ENCODE assay signal across 1 cellular context in the genomic region with DNA sequence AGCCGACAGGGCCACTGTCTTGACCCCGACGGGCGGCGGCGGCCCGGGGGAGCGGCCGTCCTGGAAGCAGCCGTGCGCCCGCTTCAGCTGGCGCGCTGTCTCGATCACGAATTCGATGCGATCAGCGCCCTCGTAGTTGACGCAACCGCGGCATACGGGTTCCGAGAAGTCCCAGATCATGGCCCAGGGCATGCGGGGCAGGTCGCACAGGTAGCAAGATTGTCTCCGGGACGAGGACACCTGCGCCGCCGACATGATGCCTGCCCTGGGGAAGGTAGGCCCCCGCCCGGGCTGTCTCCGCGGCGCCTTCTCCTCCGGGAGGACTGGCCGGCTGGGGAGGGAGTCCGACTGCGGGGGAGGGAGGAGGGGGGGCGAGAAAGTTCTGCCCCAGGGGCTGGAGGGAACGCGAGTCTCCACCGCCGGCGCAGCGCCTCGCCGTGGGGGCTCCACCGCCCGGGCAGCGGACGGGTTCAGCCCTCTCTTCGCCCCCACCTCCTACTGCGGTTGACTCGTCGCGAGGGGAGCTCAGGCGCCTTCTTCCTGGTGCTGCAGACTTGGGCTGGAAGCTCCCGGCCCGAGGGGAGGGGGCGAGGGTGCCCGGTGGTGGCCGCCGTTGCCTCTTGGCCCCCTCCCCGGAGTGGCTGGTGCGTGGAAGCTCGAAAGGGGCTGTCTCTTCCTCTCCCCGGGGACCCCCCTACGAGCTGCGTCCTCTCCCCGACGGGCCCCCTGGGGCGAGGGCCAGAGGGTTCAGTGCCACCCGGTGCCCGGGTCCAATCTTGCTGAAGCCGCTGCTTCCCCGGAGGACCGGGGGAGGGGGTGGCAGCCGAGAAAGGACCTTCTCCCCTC.
TF ChIP-seq lines count a peak whose summit lies in the region.

No MANE protein-coding gene starts in this region.

TF ChIP-seq in HEK293, 187 proteins besides CTCF, POLR2A, EP300 and RAD21 (continued from another document and continues in another):
- TF ChIP-seq, protein P1, sequence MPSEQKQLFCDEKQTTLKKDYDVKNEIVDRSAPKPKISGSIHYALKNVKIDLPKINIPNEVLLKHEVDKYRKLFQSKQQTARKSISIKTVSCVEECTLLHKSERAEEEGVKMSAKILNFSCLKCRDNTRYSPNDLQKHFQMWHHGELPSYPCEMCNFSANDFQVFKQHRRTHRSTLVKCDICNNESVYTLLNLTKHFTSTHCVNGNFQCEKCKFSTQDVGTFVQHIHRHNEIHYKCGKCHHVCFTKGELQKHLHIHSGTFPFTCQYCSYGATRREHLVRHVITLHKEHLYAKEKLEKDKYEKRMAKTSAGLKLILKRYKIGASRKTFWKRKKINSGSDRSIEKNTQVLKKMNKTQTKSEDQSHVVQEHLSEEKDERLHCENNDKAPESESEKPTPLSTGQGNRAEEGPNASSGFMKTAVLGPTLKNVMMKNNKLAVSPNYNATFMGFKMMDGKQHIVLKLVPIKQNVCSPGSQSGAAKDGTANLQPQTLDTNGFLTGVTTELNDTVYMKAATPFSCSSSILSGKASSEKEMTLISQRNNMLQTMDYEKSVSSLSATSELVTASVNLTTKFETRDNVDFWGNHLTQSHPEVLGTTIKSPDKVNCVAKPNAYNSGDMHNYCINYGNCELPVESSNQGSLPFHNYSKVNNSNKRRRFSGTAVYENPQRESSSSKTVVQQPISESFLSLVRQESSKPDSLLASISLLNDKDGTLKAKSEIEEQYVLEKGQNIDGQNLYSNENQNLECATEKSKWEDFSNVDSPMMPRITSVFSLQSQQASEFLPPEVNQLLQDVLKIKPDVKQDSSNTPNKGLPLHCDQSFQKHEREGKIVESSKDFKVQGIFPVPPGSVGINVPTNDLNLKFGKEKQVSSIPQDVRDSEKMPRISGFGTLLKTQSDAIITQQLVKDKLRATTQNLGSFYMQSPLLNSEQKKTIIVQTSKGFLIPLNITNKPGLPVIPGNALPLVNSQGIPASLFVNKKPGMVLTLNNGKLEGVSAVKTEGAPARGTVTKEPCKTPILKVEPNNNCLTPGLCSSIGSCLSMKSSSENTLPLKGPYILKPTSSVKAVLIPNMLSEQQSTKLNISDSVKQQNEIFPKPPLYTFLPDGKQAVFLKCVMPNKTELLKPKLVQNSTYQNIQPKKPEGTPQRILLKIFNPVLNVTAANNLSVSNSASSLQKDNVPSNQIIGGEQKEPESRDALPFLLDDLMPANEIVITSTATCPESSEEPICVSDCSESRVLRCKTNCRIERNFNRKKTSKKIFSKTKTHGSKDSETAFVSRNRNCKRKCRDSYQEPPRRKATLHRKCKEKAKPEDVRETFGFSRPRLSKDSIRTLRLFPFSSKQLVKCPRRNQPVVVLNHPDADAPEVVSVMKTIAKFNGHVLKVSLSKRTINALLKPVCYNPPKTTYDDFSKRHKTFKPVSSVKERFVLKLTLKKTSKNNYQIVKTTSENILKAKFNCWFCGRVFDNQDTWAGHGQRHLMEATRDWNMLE (tag by site-specific recombination; conservative IDR thresholded peaks at IDR 0.05; ENCODE audit: low read depth) = no peak
- TF ChIP-seq FEZF1 (tag by site-specific recombination; IDR thresholded peaks at IDR 0.05) = no peak
- TF ChIP-seq ZNF214 (tag by site-specific recombination; IDR thresholded peaks at IDR 0.05; ENCODE audit: borderline replicate concordance) = no peak
- no peak for TF ChIP-seq TRIM28 (IDR thresholded peaks at IDR 0.05; ENCODE audit: borderline replicate concordance, low read length)
- no peak for TF ChIP-seq ZNF175 (tag by site-specific recombination; IDR thresholded peaks at IDR 0.05)
- peak; percentile 57; the same call in 1 of the 2 replicates for TF ChIP-seq ZFP37 (tag by site-specific recombination; IDR thresholded peaks at IDR 0.05)
- peak; percentile 94 for TF ChIP-seq GLIS1 (tag by site-specific recombination; IDR thresholded peaks at IDR 0.05)
- TF ChIP-seq ZFP3 (tag by site-specific recombination; IDR thresholded peaks at IDR 0.05; ENCODE audit: low read depth) = no peak
- TF ChIP-seq, protein P2, sequence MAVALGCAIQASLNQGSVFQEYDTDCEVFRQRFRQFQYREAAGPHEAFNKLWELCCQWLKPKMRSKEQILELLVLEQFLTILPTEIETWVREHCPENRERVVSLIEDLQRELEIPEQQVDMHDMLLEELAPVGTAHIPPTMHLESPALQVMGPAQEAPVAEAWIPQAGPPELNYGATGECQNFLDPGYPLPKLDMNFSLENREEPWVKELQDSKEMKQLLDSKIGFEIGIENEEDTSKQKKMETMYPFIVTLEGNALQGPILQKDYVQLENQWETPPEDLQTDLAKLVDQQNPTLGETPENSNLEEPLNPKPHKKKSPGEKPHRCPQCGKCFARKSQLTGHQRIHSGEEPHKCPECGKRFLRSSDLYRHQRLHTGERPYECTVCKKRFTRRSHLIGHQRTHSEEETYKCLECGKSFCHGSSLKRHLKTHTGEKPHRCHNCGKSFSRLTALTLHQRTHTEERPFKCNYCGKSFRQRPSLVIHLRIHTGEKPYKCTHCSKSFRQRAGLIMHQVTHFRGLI (tag by site-specific recombination; IDR thresholded peaks at IDR 0.05) = no peak
- TF ChIP-seq, protein P3, sequence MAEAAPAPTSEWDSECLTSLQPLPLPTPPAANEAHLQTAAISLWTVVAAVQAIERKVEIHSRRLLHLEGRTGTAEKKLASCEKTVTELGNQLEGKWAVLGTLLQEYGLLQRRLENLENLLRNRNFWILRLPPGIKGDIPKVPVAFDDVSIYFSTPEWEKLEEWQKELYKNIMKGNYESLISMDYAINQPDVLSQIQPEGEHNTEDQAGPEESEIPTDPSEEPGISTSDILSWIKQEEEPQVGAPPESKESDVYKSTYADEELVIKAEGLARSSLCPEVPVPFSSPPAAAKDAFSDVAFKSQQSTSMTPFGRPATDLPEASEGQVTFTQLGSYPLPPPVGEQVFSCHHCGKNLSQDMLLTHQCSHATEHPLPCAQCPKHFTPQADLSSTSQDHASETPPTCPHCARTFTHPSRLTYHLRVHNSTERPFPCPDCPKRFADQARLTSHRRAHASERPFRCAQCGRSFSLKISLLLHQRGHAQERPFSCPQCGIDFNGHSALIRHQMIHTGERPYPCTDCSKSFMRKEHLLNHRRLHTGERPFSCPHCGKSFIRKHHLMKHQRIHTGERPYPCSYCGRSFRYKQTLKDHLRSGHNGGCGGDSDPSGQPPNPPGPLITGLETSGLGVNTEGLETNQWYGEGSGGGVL (tag by site-specific recombination; IDR thresholded peaks at IDR 0.05) = peak; percentile 98
- no peak for TF ChIP-seq ZNF426 (tag by site-specific recombination; IDR thresholded peaks at IDR 0.05)
- TF ChIP-seq, protein P4, sequence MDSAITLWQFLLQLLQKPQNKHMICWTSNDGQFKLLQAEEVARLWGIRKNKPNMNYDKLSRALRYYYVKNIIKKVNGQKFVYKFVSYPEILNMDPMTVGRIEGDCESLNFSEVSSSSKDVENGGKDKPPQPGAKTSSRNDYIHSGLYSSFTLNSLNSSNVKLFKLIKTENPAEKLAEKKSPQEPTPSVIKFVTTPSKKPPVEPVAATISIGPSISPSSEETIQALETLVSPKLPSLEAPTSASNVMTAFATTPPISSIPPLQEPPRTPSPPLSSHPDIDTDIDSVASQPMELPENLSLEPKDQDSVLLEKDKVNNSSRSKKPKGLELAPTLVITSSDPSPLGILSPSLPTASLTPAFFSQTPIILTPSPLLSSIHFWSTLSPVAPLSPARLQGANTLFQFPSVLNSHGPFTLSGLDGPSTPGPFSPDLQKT (IDR thresholded peaks at IDR 0.05; ENCODE audit: borderline replicate concordance, low read depth, low read length) = no peak
- TF ChIP-seq, protein P5, sequence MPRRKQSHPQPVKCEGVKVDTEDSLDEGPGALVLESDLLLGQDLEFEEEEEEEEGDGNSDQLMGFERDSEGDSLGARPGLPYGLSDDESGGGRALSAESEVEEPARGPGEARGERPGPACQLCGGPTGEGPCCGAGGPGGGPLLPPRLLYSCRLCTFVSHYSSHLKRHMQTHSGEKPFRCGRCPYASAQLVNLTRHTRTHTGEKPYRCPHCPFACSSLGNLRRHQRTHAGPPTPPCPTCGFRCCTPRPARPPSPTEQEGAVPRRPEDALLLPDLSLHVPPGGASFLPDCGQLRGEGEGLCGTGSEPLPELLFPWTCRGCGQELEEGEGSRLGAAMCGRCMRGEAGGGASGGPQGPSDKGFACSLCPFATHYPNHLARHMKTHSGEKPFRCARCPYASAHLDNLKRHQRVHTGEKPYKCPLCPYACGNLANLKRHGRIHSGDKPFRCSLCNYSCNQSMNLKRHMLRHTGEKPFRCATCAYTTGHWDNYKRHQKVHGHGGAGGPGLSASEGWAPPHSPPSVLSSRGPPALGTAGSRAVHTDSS (tag by site-specific recombination; IDR thresholded peaks at IDR 0.05) = no peak
- no peak for TF ChIP-seq ZNF248 (tag by site-specific recombination; IDR thresholded peaks at IDR 0.05)
- no peak for TF ChIP-seq ZNF626 (tag by site-specific recombination; IDR thresholded peaks at IDR 0.05)
- no peak for TF ChIP-seq ZNF623 (tag by site-specific recombination; IDR thresholded peaks at IDR 0.05)
- no peak for TF ChIP-seq BCL11A (tag by site-specific recombination; IDR thresholded peaks at IDR 0.05; ENCODE audit: low read depth)
- TF ChIP-seq, protein P6, sequence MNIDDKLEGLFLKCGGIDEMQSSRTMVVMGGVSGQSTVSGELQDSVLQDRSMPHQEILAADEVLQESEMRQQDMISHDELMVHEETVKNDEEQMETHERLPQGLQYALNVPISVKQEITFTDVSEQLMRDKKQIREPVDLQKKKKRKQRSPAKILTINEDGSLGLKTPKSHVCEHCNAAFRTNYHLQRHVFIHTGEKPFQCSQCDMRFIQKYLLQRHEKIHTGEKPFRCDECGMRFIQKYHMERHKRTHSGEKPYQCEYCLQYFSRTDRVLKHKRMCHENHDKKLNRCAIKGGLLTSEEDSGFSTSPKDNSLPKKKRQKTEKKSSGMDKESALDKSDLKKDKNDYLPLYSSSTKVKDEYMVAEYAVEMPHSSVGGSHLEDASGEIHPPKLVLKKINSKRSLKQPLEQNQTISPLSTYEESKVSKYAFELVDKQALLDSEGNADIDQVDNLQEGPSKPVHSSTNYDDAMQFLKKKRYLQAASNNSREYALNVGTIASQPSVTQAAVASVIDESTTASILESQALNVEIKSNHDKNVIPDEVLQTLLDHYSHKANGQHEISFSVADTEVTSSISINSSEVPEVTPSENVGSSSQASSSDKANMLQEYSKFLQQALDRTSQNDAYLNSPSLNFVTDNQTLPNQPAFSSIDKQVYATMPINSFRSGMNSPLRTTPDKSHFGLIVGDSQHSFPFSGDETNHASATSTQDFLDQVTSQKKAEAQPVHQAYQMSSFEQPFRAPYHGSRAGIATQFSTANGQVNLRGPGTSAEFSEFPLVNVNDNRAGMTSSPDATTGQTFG (tag by site-specific recombination; IDR thresholded peaks at IDR 0.05; ENCODE audit: borderline replicate concordance) = no peak
- TF ChIP-seq ZNF530 (tag by site-specific recombination; IDR thresholded peaks at IDR 0.05; ENCODE audit: low read depth) = no peak
- TF ChIP-seq ZNF529 (tag by site-specific recombination; IDR thresholded peaks at IDR 0.05; ENCODE audit: insufficient replicate concordance) = no peak
- no peak for TF ChIP-seq ZNF19 (tag by site-specific recombination; IDR thresholded peaks at IDR 0.05; ENCODE audit: low read depth)
- no peak for TF ChIP-seq ZNF776 (tag by site-specific recombination; IDR thresholded peaks at IDR 0.05; ENCODE audit: borderline replicate concordance)
- no peak for TF ChIP-seq RBAK (tag by site-specific recombination; IDR thresholded peaks at IDR 0.05)
- TF ChIP-seq SALL2 (tag by site-specific recombination; IDR thresholded peaks at IDR 0.05; ENCODE audit: borderline replicate concordance) = no peak
- TF ChIP-seq ZNF837 (tag by site-specific recombination; IDR thresholded peaks at IDR 0.05) = no peak
- TF ChIP-seq, protein P7, sequence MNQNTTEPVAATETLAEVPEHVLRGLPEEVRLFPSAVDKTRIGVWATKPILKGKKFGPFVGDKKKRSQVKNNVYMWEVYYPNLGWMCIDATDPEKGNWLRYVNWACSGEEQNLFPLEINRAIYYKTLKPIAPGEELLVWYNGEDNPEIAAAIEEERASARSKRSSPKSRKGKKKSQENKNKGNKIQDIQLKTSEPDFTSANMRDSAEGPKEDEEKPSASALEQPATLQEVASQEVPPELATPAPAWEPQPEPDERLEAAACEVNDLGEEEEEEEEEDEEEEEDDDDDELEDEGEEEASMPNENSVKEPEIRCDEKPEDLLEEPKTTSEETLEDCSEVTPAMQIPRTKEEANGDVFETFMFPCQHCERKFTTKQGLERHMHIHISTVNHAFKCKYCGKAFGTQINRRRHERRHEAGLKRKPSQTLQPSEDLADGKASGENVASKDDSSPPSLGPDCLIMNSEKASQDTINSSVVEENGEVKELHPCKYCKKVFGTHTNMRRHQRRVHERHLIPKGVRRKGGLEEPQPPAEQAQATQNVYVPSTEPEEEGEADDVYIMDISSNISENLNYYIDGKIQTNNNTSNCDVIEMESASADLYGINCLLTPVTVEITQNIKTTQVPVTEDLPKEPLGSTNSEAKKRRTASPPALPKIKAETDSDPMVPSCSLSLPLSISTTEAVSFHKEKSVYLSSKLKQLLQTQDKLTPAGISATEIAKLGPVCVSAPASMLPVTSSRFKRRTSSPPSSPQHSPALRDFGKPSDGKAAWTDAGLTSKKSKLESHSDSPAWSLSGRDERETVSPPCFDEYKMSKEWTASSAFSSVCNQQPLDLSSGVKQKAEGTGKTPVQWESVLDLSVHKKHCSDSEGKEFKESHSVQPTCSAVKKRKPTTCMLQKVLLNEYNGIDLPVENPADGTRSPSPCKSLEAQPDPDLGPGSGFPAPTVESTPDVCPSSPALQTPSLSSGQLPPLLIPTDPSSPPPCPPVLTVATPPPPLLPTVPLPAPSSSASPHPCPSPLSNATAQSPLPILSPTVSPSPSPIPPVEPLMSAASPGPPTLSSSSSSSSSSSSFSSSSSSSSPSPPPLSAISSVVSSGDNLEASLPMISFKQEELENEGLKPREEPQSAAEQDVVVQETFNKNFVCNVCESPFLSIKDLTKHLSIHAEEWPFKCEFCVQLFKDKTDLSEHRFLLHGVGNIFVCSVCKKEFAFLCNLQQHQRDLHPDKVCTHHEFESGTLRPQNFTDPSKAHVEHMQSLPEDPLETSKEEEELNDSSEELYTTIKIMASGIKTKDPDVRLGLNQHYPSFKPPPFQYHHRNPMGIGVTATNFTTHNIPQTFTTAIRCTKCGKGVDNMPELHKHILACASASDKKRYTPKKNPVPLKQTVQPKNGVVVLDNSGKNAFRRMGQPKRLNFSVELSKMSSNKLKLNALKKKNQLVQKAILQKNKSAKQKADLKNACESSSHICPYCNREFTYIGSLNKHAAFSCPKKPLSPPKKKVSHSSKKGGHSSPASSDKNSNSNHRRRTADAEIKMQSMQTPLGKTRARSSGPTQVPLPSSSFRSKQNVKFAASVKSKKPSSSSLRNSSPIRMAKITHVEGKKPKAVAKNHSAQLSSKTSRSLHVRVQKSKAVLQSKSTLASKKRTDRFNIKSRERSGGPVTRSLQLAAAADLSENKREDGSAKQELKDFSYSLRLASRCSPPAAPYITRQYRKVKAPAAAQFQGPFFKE (tag by site-specific recombination; IDR thresholded peaks at IDR 0.05; ENCODE audit: borderline replicate concordance) = no peak
- peak; percentile 95 for TF ChIP-seq ZNF423 (tag by site-specific recombination; IDR thresholded peaks at IDR 0.05)
- no peak for TF ChIP-seq SETDB1 (IDR thresholded peaks at IDR 0.05; ENCODE audit: insufficient read length, low read length)
- TF ChIP-seq ZSCAN16 (tag by site-specific recombination; IDR thresholded peaks at IDR 0.05) = 0 out of 2 replicates have a peak, but pooled peaks have one; percentile 25
- TF ChIP-seq, protein P8, sequence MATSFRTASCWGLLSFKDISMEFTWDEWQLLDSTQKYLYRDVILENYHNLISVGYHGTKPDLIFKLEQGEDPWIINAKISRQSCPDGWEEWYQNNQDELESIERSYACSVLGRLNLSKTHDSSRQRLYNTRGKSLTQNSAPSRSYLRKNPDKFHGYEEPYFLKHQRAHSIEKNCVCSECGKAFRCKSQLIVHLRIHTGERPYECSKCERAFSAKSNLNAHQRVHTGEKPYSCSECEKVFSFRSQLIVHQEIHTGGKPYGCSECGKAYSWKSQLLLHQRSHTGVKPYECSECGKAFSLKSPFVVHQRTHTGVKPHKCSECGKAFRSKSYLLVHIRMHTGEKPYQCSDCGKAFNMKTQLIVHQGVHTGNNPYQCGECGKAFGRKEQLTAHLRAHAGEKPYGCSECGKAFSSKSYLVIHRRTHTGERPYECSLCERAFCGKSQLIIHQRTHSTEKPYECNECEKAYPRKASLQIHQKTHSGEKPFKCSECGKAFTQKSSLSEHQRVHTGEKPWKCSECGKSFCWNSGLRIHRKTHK (tag by site-specific recombination; IDR thresholded peaks at IDR 0.05) = no peak
